Comparison of ENCODE assay signal across 1 cellular context in the genomic region with DNA sequence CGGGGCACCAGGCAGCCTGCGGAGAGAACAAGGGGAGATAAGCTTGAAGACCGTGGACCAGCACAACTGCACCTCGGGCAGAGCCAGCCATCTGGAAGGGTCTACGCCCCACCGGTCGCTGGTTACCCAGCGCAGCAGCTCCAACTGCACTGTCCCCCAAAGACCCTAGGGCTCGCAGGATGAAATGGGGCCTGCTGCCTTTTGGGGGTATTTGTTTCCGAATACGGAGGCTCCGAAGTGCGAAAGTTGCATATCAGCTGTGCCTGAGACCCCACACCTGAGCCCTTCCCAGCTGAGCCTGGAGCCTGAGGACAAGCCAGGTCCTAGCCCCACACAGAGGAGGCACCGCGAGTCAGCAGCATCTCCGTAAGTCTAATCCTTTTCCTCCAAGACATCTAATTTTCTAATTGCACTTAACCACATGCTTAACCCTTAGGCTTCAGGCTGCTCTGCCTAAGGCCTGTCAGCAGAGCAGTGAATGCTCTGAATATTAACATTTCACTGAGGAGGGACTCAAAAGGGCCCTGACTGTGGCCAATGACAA.
TF ChIP-seq lines count a peak whose summit lies in the region.

No MANE protein-coding gene starts in this region.

TF ChIP-seq in K562, 482 proteins besides CTCF, POLR2A, EP300 and RAD21:
- TF ChIP-seq MBD1 (CRISPR knock-in tag; IDR thresholded peaks at IDR 0.05) = no peak
- TF ChIP-seq, protein P1, sequence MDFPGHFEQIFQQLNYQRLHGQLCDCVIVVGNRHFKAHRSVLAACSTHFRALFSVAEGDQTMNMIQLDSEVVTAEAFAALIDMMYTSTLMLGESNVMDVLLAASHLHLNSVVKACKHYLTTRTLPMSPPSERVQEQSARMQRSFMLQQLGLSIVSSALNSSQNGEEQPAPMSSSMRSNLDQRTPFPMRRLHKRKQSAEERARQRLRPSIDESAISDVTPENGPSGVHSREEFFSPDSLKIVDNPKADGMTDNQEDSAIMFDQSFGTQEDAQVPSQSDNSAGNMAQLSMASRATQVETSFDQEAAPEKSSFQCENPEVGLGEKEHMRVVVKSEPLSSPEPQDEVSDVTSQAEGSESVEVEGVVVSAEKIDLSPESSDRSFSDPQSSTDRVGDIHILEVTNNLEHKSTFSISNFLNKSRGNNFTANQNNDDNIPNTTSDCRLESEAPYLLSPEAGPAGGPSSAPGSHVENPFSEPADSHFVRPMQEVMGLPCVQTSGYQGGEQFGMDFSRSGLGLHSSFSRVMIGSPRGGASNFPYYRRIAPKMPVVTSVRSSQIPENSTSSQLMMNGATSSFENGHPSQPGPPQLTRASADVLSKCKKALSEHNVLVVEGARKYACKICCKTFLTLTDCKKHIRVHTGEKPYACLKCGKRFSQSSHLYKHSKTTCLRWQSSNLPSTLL (IDR thresholded peaks at IDR 0.05) = no peak
- no peak for TF ChIP-seq ELF1 (tag; IDR thresholded peaks at IDR 0.05)
- no peak for TF ChIP-seq ZNF551 (CRISPR knock-in tag; IDR thresholded peaks at IDR 0.05)
- no peak for TF ChIP-seq RAD51 (IDR thresholded peaks at IDR 0.05; ENCODE audit: borderline replicate concordance, low read depth)
- TF ChIP-seq SMARCC2 (IDR thresholded peaks at IDR 0.05; ENCODE audit: low read depth) = no peak
- TF ChIP-seq HNRNPLL (IDR thresholded peaks at IDR 0.05; ENCODE audit: low read depth, low read length, poor library complexity, severe bottlenecking) = no peak
- no peak for TF ChIP-seq RFX5 (IDR thresholded peaks at IDR 0.05; ENCODE audit: low read depth, low read length)
- no peak for TF ChIP-seq NFIC (IDR thresholded peaks at IDR 0.05)
- TF ChIP-seq ZNF347 (CRISPR knock-in tag; IDR thresholded peaks at IDR 0.05; ENCODE audit: low read depth) = no peak
- no peak for TF ChIP-seq NRF1 (conservative IDR thresholded peaks at IDR 0.05 in 1 of 2, IDR thresholded peaks at IDR 0.05 in 1 of 2)
- no peak for TF ChIP-seq TCF3 (CRISPR knock-in tag; IDR thresholded peaks at IDR 0.05)
- no peak for TF ChIP-seq RHOXF2B (CRISPR knock-in tag; conservative IDR thresholded peaks at IDR 0.05)
- TF ChIP-seq LARP7 (IDR thresholded peaks at IDR 0.05) = no peak
- TF ChIP-seq, protein P2, sequence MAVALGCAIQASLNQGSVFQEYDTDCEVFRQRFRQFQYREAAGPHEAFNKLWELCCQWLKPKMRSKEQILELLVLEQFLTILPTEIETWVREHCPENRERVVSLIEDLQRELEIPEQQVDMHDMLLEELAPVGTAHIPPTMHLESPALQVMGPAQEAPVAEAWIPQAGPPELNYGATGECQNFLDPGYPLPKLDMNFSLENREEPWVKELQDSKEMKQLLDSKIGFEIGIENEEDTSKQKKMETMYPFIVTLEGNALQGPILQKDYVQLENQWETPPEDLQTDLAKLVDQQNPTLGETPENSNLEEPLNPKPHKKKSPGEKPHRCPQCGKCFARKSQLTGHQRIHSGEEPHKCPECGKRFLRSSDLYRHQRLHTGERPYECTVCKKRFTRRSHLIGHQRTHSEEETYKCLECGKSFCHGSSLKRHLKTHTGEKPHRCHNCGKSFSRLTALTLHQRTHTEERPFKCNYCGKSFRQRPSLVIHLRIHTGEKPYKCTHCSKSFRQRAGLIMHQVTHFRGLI (CRISPR knock-in tag; IDR thresholded peaks at IDR 0.05) = no peak
- TF ChIP-seq FOS (IDR thresholded peaks at IDR 0.05; ENCODE audit: extremely low read depth, insufficient read length) = no peak
- TF ChIP-seq KLF13 (tag; IDR thresholded peaks at IDR 0.05; ENCODE audit: borderline replicate concordance, low read depth) = no peak
- TF ChIP-seq ARNT (IDR thresholded peaks at IDR 0.05) = no peak
- TF ChIP-seq HMGN3 (IDR thresholded peaks at IDR 0.05; ENCODE audit: borderline replicate concordance, extremely low read depth, insufficient read length, low read depth, low read length) = no peak
- TF ChIP-seq HCFC1 (IDR thresholded peaks at IDR 0.05; ENCODE audit: low read depth, low read length) = no peak
